Comparison of ENCODE assay signal across 8 cellular contexts in genomic region chr16:1929105-1929504, GRCh38. TPM values are rescaled to one million over a fixed set of nuclear protein-coding genes. Genes with fewer than 3 reads are reported as not detected.
A peak's percentile ranks its signal among the peaks of the same experiment; 100 is the strongest.
DNase-seq lines count a peak whose midpoint lies in the region; ATAC-seq and TF ChIP-seq lines count a peak whose summit lies in the region.

No MANE protein-coding gene starts in this region.

- H4K12ac ChIP-seq in trophoblast cell (ENCODE audit: low read depth, low read length): peak overlapping the region; percentile 86

- peaks cover 9% of the 10 kb centered on the region for H3K27me3 Mint-ChIP-seq in T-helper 17 cell

- DNase-seq in T-helper 17 cell: no peak
- DNase-seq in foreskin fibroblast: peak in 1 of 2 donors; percentile 38
- DNase-seq in trophoblast cell: peak in 1 of 2 donors; percentile 48
- no peak for DNase-seq in COLO668 (lab: John Stamatoyannopoulos, UW; ENCODE audit: unreplicated experiment)
- no peak for DNase-seq in T1000 (lab: John Stamatoyannopoulos, UW)

- peaks cover 6% of the 10 kb centered on the region; the same call in 1 of the 2 replicates for H3K4me1 ChIP-seq in ES-I3 (ENCODE audit: insufficient read depth, low read length)
- H3K4me1 ChIP-seq in trophoblast cell (ENCODE audit: control insufficient read depth in 1 of 2, insufficient read depth in 2 of 2, low read length in 2 of 2): peaks cover 0 to 6% of the 10 kb centered on the region in 2 experiments

- no peak overlapping the region for H3K23ac ChIP-seq in trophoblast cell (ENCODE audit: low read length)

- H2BK120ac ChIP-seq in trophoblast cell (ENCODE audit: insufficient read depth, low read length, poor library complexity): no peak overlapping the region

- H2BK12ac ChIP-seq in trophoblast cell (ENCODE audit: low read length): no peak overlapping the region

- no peaks in the 10 kb centered on the region for H3K9me3 ChIP-seq in ES-I3 (ENCODE audit: control insufficient read depth, insufficient read depth, low read length)
- H3K9me3 ChIP-seq in T-helper 17 cell (ENCODE audit: control insufficient read depth, low read length, poor library complexity, severe bottlenecking): no peaks in the 10 kb centered on the region
- peaks cover 6% of the 10 kb centered on the region for H3K9me3 ChIP-seq in trophoblast cell (ENCODE audit: insufficient read depth, low read depth, low read length)

- peak overlapping the region; percentile 84 for H3K4me2 ChIP-seq in trophoblast cell (ENCODE audit: low read length)

- H3K79me2 ChIP-seq in trophoblast cell (ENCODE audit: control insufficient read depth, insufficient read depth, low read length, poor library complexity): no peaks in the 10 kb centered on the region

- H3K18ac ChIP-seq in trophoblast cell (ENCODE audit: low read length): no peak overlapping the region

- no peak overlapping the region for H2BK5ac ChIP-seq in trophoblast cell (ENCODE audit: low read depth, low read length, poor library complexity)

- peak overlapping the region; percentile 79 for H4K91ac ChIP-seq in trophoblast cell (ENCODE audit: low read depth, low read length)

- H3K4ac ChIP-seq in trophoblast cell (ENCODE audit: low read depth, low read length): peak overlapping the region; percentile 49

- H2AK5ac ChIP-seq in trophoblast cell (ENCODE audit: low read length): no peak overlapping the region

- H3K27ac Mint-ChIP-seq in T-helper 17 cell: no peak overlapping the region

- H3K4me3 Mint-ChIP-seq in T-helper 17 cell: peak overlapping the region; percentile 73

- H3K36me3 Mint-ChIP-seq in T-helper 17 cell (ENCODE audit: low read depth): no peaks in the 10 kb centered on the region

- H3K14ac ChIP-seq in trophoblast cell (ENCODE audit: low read length): peak overlapping the region; percentile 66

- H3K4me1 Mint-ChIP-seq in T-helper 17 cell: peaks cover 6% of the 10 kb centered on the region

- no CpG with 5 or more reads among the region's 11 CpGs for WGBS in trophoblast cell (ENCODE audit: extremely low coverage, insufficient coverage, insufficient read length)

- no peak for TF ChIP-seq CTCF in foreskin fibroblast (IDR thresholded peaks at IDR 0.05; ENCODE audit: low read depth, low read length)

- peak overlapping the region; percentile 88 for H4K8ac ChIP-seq in trophoblast cell (ENCODE audit: low read depth, low read length)

- H2AFZ ChIP-seq in trophoblast cell (ENCODE audit: insufficient read depth, low read length, poor library complexity): peak overlapping the region; percentile 46

- H3K4me3 ChIP-seq in foreskin fibroblast (ENCODE audit: low read depth in 1 of 2, low read length in 2 of 2): peak overlapping the region; percentile 47 to 48
- peak overlapping the region; percentile 63 for H3K4me3 ChIP-seq in trophoblast cell (ENCODE audit: low read depth, low read length)

- H3K9ac ChIP-seq in ES-I3 (ENCODE audit: low read depth, low read length) (peak overlapping the region; percentile 44; the same call in 1 of the 2 replicates), trophoblast cell (ENCODE audit: low read length) (no peak overlapping the region)

- H3K27me3 ChIP-seq in trophoblast cell (ENCODE audit: insufficient read depth, low read length): no peaks in the 10 kb centered on the region

- H3K79me1 ChIP-seq in trophoblast cell (ENCODE audit: low read length): peaks cover 3% of the 10 kb centered on the region

- ATAC-seq in HG03354 (IDR thresholded peaks at IDR 0.05; ENCODE audit: poor library complexity, severe bottlenecking, unreplicated experiment) (peak; percentile 20), T-helper 17 cell (peak; percentile 11), GM19023 (IDR thresholded peaks at IDR 0.05; ENCODE audit: unreplicated experiment) (no peak)

- H3K36me3 ChIP-seq in ES-I3 (ENCODE audit: insufficient read depth, low read length): no peaks in the 10 kb centered on the region
- H3K36me3 ChIP-seq in trophoblast cell (ENCODE audit: control insufficient read depth in 1 of 2, insufficient read depth in 2 of 2, low read length in 2 of 2): no peaks in the 10 kb centered on the region

- no peak overlapping the region for H3K27ac ChIP-seq in trophoblast cell (ENCODE audit: low read depth, low read length)

RNA-seq across cellular contexts. Expression of gene HS3ST6, which starts 10.9 kb away (rescaled TPM):
- not detected for total RNA-seq in T-helper 17 cell
- polyA plus RNA-seq in trophoblast cell (2013): 0.05 TPM in 1 of 2 replicates, not detected in the other

RNA-seq across cellular contexts. Expression of gene MSRB1, which starts 13.9 kb away (rescaled TPM):
- total RNA-seq in T-helper 17 cell: 1 to 10 TPM; 3.8 to 4.9 TPM
- 26.2 and 26.9 TPM in 2 replicates for polyA plus RNA-seq in trophoblast cell (2013)

RNA-seq across cellular contexts. Expression of gene RPL3L, which starts 25.4 kb away (rescaled TPM):
- total RNA-seq in T-helper 17 cell: not detected
- 1.0 TPM in 2 replicates for polyA plus RNA-seq in trophoblast cell (2013)

RNA-seq across cellular contexts. Expression of gene NDUFB10, which starts 30.2 kb away (rescaled TPM):
- total RNA-seq in T-helper 17 cell: 10 to 100 TPM; 57.7 to 58.1 TPM
- 126 and 138 TPM in 2 replicates for polyA plus RNA-seq in trophoblast cell (2013)

RNA-seq across cellular contexts. Expression of gene RPS2, which starts 35.5 kb away (rescaled TPM):
- total RNA-seq in T-helper 17 cell: 1,000 to 10,000 TPM; 3,200 to 3,361 TPM
- polyA plus RNA-seq in trophoblast cell (2013): 3,853 and 3,910 TPM in 2 replicates
